In genomic region chr6:112233864-112234263, GRCh38 we compare ENCODE assay signal across 14 cellular contexts. TPM values are rescaled to one million over a fixed set of nuclear protein-coding genes. Genes with fewer than 3 reads are reported as not detected.
DNase-seq lines count a peak whose midpoint lies in the region; ATAC-seq and TF ChIP-seq lines count a peak whose summit lies in the region.
"Had no signal": no experiment of that assay in that cellular context is flagged by ENCODE, and none has a peak within 500 bp of the region (broad histone marks: within the 10 kb centered on the region; RNA-seq: fewer than 3 reads in every experiment).

No MANE protein-coding gene starts in this region.

- H3K27ac ChIP-seq in right atrium auricular region (peak overlapping the region; percentile 72 to 84), smooth muscle cell (ENCODE audit: low read depth) (peak overlapping the region; percentile 76)
- H3K27ac ChIP-seq: cardiac muscle cell had no signal

- peak overlapping the region; percentile 63 for H3K9ac ChIP-seq in smooth muscle cell (ENCODE audit: low read depth)

- no peaks in the 10 kb centered on the region for H3K9me3 ChIP-seq in right atrium auricular region
- H3K9me3 ChIP-seq in smooth muscle cell (replicated peaks; ENCODE audit: low read depth): no peaks in the 10 kb centered on the region

- H3K4me2 ChIP-seq in smooth muscle cell: peak overlapping the region; percentile 74

- H3K4me1 Mint-ChIP-seq in chondrocyte (ENCODE audit: low read depth): peaks cover 70% of the 10 kb centered on the region
- H3K4me1 Mint-ChIP-seq in activated CD8-positive, alpha-beta memory T cell treated with anti-CD3 and anti-CD28 coated beads, Interleukin-2, amount 10 ng/mL, durations not matched to agents 7 days and 5 days: peaks cover 23% of the 10 kb centered on the region
- peaks cover 5% of the 10 kb centered on the region for H3K4me1 Mint-ChIP-seq in activated CD4-positive, alpha-beta T cell treated with anti-CD3 and anti-CD28 coated beads for 36 hours

- no peak for ATAC-seq in activated CD8-positive, alpha-beta memory T cell treated with anti-CD3 and anti-CD28 coated beads, Interleukin-2, amount 10 ng/mL, durations not matched to agents 7 days and 5 days
- no peak for ATAC-seq in GM21576 (IDR thresholded peaks at IDR 0.05; ENCODE audit: unreplicated experiment)
- no peak for ATAC-seq in activated CD4-positive, alpha-beta T cell treated with anti-CD3 and anti-CD28 coated beads for 36 hours

- peak; percentile 43 for DNase-seq in GM03348 (ENCODE audit: low spot score)
- no peak for DNase-seq in chondrocyte (ENCODE audit: low spot score)
- no peak for DNase-seq in right atrium auricular region (ENCODE audit: low spot score)
- DNase-seq in smooth muscle cell (lab: John Stamatoyannopoulos, UW; ENCODE audit: unreplicated experiment): no peak
- no peak for DNase-seq in activated CD8-positive, alpha-beta memory T cell treated with anti-CD3 and anti-CD28 coated beads, Interleukin-2, amount 10 ng/mL, durations not matched to agents 7 days and 5 days
- no peak for DNase-seq in activated CD4-positive, alpha-beta T cell treated with anti-CD3 and anti-CD28 coated beads for 36 hours
- no peak for DNase-seq in DMS53 treated with DMSO at 0.1 percent for 48 hours (lab: John Stamatoyannopoulos, UW; ENCODE audit: unreplicated experiment)
- DNase-seq: CD4-positive, alpha-beta T cell; glutamatergic neuron; NCI-H1105; NCI-H69 had no signal

- H2AFZ ChIP-seq in smooth muscle cell (ENCODE audit: low read depth): no peak overlapping the region

- H3K27ac Mint-ChIP-seq in chondrocyte (ENCODE audit: unreplicated experiment): peak overlapping the region; percentile 94
- H3K27ac Mint-ChIP-seq in activated CD8-positive, alpha-beta memory T cell treated with anti-CD3 and anti-CD28 coated beads, Interleukin-2, amount 10 ng/mL, durations not matched to agents 7 days and 5 days: no peak overlapping the region
- no peak overlapping the region for H3K27ac Mint-ChIP-seq in activated CD4-positive, alpha-beta T cell treated with anti-CD3 and anti-CD28 coated beads for 36 hours
- H3K27ac Mint-ChIP-seq: CD4-positive, alpha-beta T cell had no signal

- CTCF ChIA-PET in activated CD8-positive, alpha-beta memory T cell treated with anti-CD3 and anti-CD28 coated beads, Interleukin-2, amount 10 ng/mL, durations not matched to agents 7 days and 5 days (lab: Charles Lee): interaction anchor here (0.6 to 1.7 kb wide), 2 partner anchors 54 to 65 kb away, joined by 4 to 6 read pairs; no protein-coding TSS in a partner anchor
- CTCF ChIA-PET in activated CD4-positive, alpha-beta T cell treated with anti-CD3 and anti-CD28 coated beads for 36 hours (lab: Charles Lee): interaction anchor here (0.6 to 1.7 kb wide), 3 partner anchors 10 to 137 kb away, joined by 3 read pairs; no protein-coding TSS in a partner anchor

- no peak overlapping the region for H3K4me3 Mint-ChIP-seq in chondrocyte (ENCODE audit: unreplicated experiment)
- no peak overlapping the region for H3K4me3 Mint-ChIP-seq in activated CD8-positive, alpha-beta memory T cell treated with anti-CD3 and anti-CD28 coated beads, Interleukin-2, amount 10 ng/mL, durations not matched to agents 7 days and 5 days
- H3K4me3 Mint-ChIP-seq in activated CD4-positive, alpha-beta T cell treated with anti-CD3 and anti-CD28 coated beads for 36 hours: no peak overlapping the region
- H3K4me3 Mint-ChIP-seq: CD4-positive, alpha-beta T cell had no signal

- H4K20me1 ChIP-seq in smooth muscle cell (ENCODE audit: low read depth): no peaks in the 10 kb centered on the region

- no peaks in the 10 kb centered on the region for H3K36me3 ChIP-seq in right atrium auricular region
- no peaks in the 10 kb centered on the region for H3K36me3 ChIP-seq in smooth muscle cell (ENCODE audit: low read depth)

- 48% methylated on average over 4 of the region's 4 CpGs for WGBS in smooth muscle cell (ENCODE audit: low lambda C conversion rate)

- H3K27me3 Mint-ChIP-seq in chondrocyte (ENCODE audit: low read depth): no peaks in the 10 kb centered on the region
- peaks cover 88% of the 10 kb centered on the region for H3K27me3 Mint-ChIP-seq in activated CD8-positive, alpha-beta memory T cell treated with anti-CD3 and anti-CD28 coated beads, Interleukin-2, amount 10 ng/mL, durations not matched to agents 7 days and 5 days
- H3K27me3 Mint-ChIP-seq in activated CD4-positive, alpha-beta T cell treated with anti-CD3 and anti-CD28 coated beads for 36 hours: peaks cover 12% of the 10 kb centered on the region

- H3K36me3 Mint-ChIP-seq in chondrocyte (ENCODE audit: low read depth): no peaks in the 10 kb centered on the region
- peaks cover 3% of the 10 kb centered on the region for H3K36me3 Mint-ChIP-seq in activated CD8-positive, alpha-beta memory T cell treated with anti-CD3 and anti-CD28 coated beads, Interleukin-2, amount 10 ng/mL, durations not matched to agents 7 days and 5 days
- H3K36me3 Mint-ChIP-seq in activated CD4-positive, alpha-beta T cell treated with anti-CD3 and anti-CD28 coated beads for 36 hours (ENCODE audit: low read depth): no peaks in the 10 kb centered on the region

- H3K4me3 ChIP-seq in right atrium auricular region (no peak overlapping the region), smooth muscle cell (no peak overlapping the region)
- H3K4me3 ChIP-seq: cardiac muscle cell, lung had no signal

- H3K9me3 Mint-ChIP-seq in chondrocyte (ENCODE audit: low read depth): no peaks in the 10 kb centered on the region
- no peaks in the 10 kb centered on the region for H3K9me3 Mint-ChIP-seq in activated CD8-positive, alpha-beta memory T cell treated with anti-CD3 and anti-CD28 coated beads, Interleukin-2, amount 10 ng/mL, durations not matched to agents 7 days and 5 days (ENCODE audit: low read depth)
- no peaks in the 10 kb centered on the region for H3K9me3 Mint-ChIP-seq in activated CD4-positive, alpha-beta T cell treated with anti-CD3 and anti-CD28 coated beads for 36 hours (ENCODE audit: low read depth)
- H3K9me3 Mint-ChIP-seq: CD4-positive, alpha-beta T cell had no signal

- H3F3A ChIP-seq in smooth muscle cell (ENCODE audit: low read depth): peaks cover 6% of the 10 kb centered on the region

- POLR2A ChIA-PET in activated CD4-positive, alpha-beta T cell treated with anti-CD3 and anti-CD28 coated beads for 36 hours (lab: Charles Lee): no interaction called here

- H3K79me2 ChIP-seq in smooth muscle cell (ENCODE audit: low read depth): no peaks in the 10 kb centered on the region

- H3K27me3 ChIP-seq in right atrium auricular region (no peaks in the 10 kb centered on the region), smooth muscle cell (ENCODE audit: low read depth) (no peaks in the 10 kb centered on the region)
- H3K27me3 ChIP-seq: cardiac muscle cell had no signal

- TF ChIP-seq CTCF in chondrocyte (IDR thresholded peaks at IDR 0.05) (no peak), right atrium auricular region (IDR thresholded peaks at IDR 0.05) (no peak), smooth muscle cell (IDR thresholded peaks at IDR 0.05; ENCODE audit: borderline replicate concordance, insufficient read depth, poor library complexity, severe bottlenecking) (no peak)

- H3K4me1 ChIP-seq in right atrium auricular region (peaks cover 0 to 59% of the 10 kb centered on the region in 2 donors), smooth muscle cell (ENCODE audit: low read depth) (peaks cover 19% of the 10 kb centered on the region)

- intact Hi-C loops in activated CD4-positive, alpha-beta T cell treated with anti-CD3 and anti-CD28 coated beads for 36 hours (cut with DNase I, micrococcal nuclease): no loop called here

RNA-seq across cellular contexts. Expression of gene LAMA4, which starts 20.5 kb away (rescaled TPM):
- 55.2 to 115 TPM (median 102 TPM) in 3 replicates for total RNA-seq in chondrocyte
- 10 to 100 TPM; 37.2 to 47.1 TPM for total RNA-seq in right atrium auricular region
- total RNA-seq in smooth muscle cell: 25.6 and 29.4 TPM in 2 replicates
- polyA plus RNA-seq in smooth muscle cell: 7.3 and 9.1 TPM in 2 replicates
- total RNA-seq in activated CD8-positive, alpha-beta memory T cell treated with anti-CD3 and anti-CD28 coated beads, Interleukin-2, amount 10 ng/mL, durations not matched to agents 7 days and 5 days: not detected
- total RNA-seq in activated CD4-positive, alpha-beta T cell treated with anti-CD3 and anti-CD28 coated beads for 36 hours: under 1 TPM in 1 of 2 experiments, not detected in 1; 0.09 TPM
- total RNA-seq: CD4-positive, alpha-beta T cell had no signal

Comparison
In these comparisons a context has a peak if more than half of its experiments do, and no peak if none do; other contexts are left out.
1. RNA of gene LAMA4, which starts 20.5 kb away (total RNA-seq): 55.2 to 115 TPM in chondrocyte, 37.2 to 47.1 TPM in right atrium auricular region and 25.6 to 29.4 TPM in smooth muscle cell; 0.09 TPM in activated CD4-positive, alpha-beta T cell treated with anti-CD3 and anti-CD28 coated beads for 36 hours and not detected in activated CD8-positive, alpha-beta memory T cell treated with anti-CD3 and anti-CD28 coated beads, Interleukin-2, amount 10 ng/mL, durations not matched to agents 7 days and 5 days; every median in the first group is over 10 times any median in the second.